ENCODE assay signal across 1 cellular context in genomic region chr14:30588873-30589272, GRCh38.
TF ChIP-seq lines count a peak whose summit lies in the region.

No MANE protein-coding gene starts in this region.

TF ChIP-seq in HepG2, 621 proteins besides CTCF, POLR2A, EP300 and RAD21:
- TF ChIP-seq ARNT (IDR thresholded peaks at IDR 0.05), result 0 out of 2 replicates have a peak, but pooled peaks have one; percentile 42
- TF ChIP-seq ZNF3 (CRISPR knock-in tag; IDR thresholded peaks at IDR 0.05), result no peak
- no peak for TF ChIP-seq NAIF1 (CRISPR knock-in tag; IDR thresholded peaks at IDR 0.05; ENCODE audit: borderline replicate concordance)
- no peak for TF ChIP-seq ZNF251 (CRISPR knock-in tag; IDR thresholded peaks at IDR 0.05)
- no peak for TF ChIP-seq CENPBD1 (CRISPR knock-in tag; IDR thresholded peaks at IDR 0.05; ENCODE audit: borderline replicate concordance, low read depth)
- TF ChIP-seq PHF21A (CRISPR knock-in tag; IDR thresholded peaks at IDR 0.05), result no peak
- no peak for TF ChIP-seq HMGA1 (CRISPR knock-in tag; conservative IDR thresholded peaks at IDR 0.05)
- TF ChIP-seq ATF1 (CRISPR knock-in tag; IDR thresholded peaks at IDR 0.05), result no peak
- no peak for TF ChIP-seq ZBTB21 (CRISPR knock-in tag; IDR thresholded peaks at IDR 0.05)
- TF ChIP-seq ZFX (CRISPR knock-in tag; IDR thresholded peaks at IDR 0.05; ENCODE audit: low read depth), result no peak
- 0 out of 2 replicates have a peak, but pooled peaks have one; percentile 65 for TF ChIP-seq PLRG1 (conservative IDR thresholded peaks at IDR 0.05)
- no peak for TF ChIP-seq ATF2 (CRISPR knock-in tag; IDR thresholded peaks at IDR 0.05)
- TF ChIP-seq CC2D1A (CRISPR knock-in tag; IDR thresholded peaks at IDR 0.05), result 0 out of 2 replicates have a peak, but pooled peaks have one; percentile 25
- no peak for TF ChIP-seq ZNF274 (CRISPR knock-in tag; IDR thresholded peaks at IDR 0.05)
- no peak for TF ChIP-seq MED8 (CRISPR knock-in tag; IDR thresholded peaks at IDR 0.05; ENCODE audit: insufficient replicate concordance)
- TF ChIP-seq KLF6 (CRISPR knock-in tag; IDR thresholded peaks at IDR 0.05), result no peak
- TF ChIP-seq HES4 (CRISPR knock-in tag; IDR thresholded peaks at IDR 0.05; ENCODE audit: borderline replicate concordance), result no peak
- TF ChIP-seq ARNT2 (CRISPR knock-in tag; IDR thresholded peaks at IDR 0.05; ENCODE audit: low read depth), result no peak
- peak; percentile 73 for TF ChIP-seq PHB2 (IDR thresholded peaks at IDR 0.05; ENCODE audit: partially characterized antibody)
- no peak for TF ChIP-seq HOXA3 (CRISPR knock-in tag; IDR thresholded peaks at IDR 0.05)
- no peak for TF ChIP-seq TOE1 (CRISPR knock-in tag; IDR thresholded peaks at IDR 0.05)
- no peak for TF ChIP-seq ETV5 (CRISPR knock-in tag; IDR thresholded peaks at IDR 0.05; ENCODE audit: borderline replicate concordance)
- TF ChIP-seq ZFP36L2 (CRISPR knock-in tag; IDR thresholded peaks at IDR 0.05), result no peak
- no peak for TF ChIP-seq CREB3 (CRISPR knock-in tag; IDR thresholded peaks at IDR 0.05)
